In the genomic region with DNA sequence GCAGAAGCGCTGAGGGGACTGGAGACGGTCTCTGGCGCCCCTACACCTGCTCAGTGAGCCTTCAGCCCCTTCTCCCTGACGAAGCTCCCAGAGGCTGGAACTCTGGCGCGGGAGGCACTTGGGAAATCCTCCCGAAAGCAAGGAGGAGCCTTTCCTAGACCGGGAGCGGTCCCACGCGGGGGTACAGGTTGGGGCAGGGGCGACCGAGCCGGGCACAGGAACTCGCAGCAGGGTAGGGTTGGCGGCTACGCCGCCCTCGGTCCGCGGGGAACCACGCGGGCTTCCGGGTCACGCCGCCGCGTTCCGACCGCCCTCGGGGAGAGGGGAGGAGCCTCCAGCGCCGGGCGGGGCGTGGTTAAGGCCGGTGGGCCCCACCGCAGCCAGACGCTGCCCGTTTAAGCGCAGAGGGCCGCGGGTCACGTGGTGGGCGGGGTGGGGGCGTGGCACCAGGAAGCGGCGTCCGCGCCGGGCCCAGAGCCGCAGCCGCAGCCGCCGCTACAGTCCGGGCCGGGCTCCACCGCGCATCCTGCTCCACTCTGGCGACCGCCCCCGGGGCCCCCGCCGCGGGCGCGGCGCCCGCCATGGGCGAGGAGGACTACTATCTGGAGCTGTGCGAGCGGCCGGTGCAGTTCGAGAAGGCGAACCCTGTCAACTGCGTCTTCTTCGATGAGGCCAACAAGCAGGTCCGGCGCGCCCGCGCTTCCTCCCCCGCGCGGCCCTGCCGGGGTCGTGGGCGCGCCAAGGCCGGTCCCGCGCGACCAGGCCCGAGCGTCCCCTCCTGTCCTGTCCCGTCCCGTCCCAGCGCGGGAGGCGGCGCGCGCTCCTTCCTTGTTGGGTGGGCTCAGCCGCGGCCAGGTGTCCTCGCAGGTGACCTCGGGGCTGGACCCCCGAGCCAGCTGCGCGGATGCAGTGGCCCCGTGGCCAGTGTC, we compare ENCODE assay signal across 1 cellular context.
TF ChIP-seq lines count a peak whose summit lies in the region.

A gene (plus strand): TSS at position 474 of the 929 bp plus-strand sequence. CDS start 108 bp downstream, at position 582.

TF ChIP-seq in WTC11, 78 proteins besides CTCF, POLR2A, EP300 and RAD21 (continued from another document):
- peak; percentile 86; the same call in 1 of the 2 replicates for TF ChIP-seq ELF4 (CRISPR knock-in tag; IDR thresholded peaks at IDR 0.05; ENCODE audit: low read depth)
- TF ChIP-seq, protein P1, sequence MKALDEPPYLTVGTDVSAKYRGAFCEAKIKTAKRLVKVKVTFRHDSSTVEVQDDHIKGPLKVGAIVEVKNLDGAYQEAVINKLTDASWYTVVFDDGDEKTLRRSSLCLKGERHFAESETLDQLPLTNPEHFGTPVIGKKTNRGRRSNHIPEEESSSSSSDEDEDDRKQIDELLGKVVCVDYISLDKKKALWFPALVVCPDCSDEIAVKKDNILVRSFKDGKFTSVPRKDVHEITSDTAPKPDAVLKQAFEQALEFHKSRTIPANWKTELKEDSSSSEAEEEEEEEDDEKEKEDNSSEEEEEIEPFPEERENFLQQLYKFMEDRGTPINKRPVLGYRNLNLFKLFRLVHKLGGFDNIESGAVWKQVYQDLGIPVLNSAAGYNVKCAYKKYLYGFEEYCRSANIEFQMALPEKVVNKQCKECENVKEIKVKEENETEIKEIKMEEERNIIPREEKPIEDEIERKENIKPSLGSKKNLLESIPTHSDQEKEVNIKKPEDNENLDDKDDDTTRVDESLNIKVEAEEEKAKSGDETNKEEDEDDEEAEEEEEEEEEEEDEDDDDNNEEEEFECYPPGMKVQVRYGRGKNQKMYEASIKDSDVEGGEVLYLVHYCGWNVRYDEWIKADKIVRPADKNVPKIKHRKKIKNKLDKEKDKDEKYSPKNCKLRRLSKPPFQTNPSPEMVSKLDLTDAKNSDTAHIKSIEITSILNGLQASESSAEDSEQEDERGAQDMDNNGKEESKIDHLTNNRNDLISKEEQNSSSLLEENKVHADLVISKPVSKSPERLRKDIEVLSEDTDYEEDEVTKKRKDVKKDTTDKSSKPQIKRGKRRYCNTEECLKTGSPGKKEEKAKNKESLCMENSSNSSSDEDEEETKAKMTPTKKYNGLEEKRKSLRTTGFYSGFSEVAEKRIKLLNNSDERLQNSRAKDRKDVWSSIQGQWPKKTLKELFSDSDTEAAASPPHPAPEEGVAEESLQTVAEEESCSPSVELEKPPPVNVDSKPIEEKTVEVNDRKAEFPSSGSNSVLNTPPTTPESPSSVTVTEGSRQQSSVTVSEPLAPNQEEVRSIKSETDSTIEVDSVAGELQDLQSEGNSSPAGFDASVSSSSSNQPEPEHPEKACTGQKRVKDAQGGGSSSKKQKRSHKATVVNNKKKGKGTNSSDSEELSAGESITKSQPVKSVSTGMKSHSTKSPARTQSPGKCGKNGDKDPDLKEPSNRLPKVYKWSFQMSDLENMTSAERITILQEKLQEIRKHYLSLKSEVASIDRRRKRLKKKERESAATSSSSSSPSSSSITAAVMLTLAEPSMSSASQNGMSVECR (CRISPR knock-in tag; IDR thresholded peaks at IDR 0.05; ENCODE audit: borderline replicate concordance) = no peak
- TF ChIP-seq ESRRA (CRISPR knock-in tag; IDR thresholded peaks at IDR 0.05; ENCODE audit: borderline replicate concordance) = no peak
- TF ChIP-seq, protein P2, sequence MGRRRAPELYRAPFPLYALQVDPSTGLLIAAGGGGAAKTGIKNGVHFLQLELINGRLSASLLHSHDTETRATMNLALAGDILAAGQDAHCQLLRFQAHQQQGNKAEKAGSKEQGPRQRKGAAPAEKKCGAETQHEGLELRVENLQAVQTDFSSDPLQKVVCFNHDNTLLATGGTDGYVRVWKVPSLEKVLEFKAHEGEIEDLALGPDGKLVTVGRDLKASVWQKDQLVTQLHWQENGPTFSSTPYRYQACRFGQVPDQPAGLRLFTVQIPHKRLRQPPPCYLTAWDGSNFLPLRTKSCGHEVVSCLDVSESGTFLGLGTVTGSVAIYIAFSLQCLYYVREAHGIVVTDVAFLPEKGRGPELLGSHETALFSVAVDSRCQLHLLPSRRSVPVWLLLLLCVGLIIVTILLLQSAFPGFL (CRISPR knock-in tag; IDR thresholded peaks at IDR 0.05; ENCODE audit: borderline replicate concordance) = no peak
- no peak for TF ChIP-seq ZNF138 (CRISPR knock-in tag; conservative IDR thresholded peaks at IDR 0.05)
- TF ChIP-seq, protein P3, sequence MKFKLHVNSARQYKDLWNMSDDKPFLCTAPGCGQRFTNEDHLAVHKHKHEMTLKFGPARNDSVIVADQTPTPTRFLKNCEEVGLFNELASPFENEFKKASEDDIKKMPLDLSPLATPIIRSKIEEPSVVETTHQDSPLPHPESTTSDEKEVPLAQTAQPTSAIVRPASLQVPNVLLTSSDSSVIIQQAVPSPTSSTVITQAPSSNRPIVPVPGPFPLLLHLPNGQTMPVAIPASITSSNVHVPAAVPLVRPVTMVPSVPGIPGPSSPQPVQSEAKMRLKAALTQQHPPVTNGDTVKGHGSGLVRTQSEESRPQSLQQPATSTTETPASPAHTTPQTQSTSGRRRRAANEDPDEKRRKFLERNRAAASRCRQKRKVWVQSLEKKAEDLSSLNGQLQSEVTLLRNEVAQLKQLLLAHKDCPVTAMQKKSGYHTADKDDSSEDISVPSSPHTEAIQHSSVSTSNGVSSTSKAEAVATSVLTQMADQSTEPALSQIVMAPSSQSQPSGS (CRISPR knock-in tag; IDR thresholded peaks at IDR 0.05; ENCODE audit: borderline replicate concordance, low read depth) = no peak
- TF ChIP-seq JUN (CRISPR knock-in tag; IDR thresholded peaks at IDR 0.05) = no peak
- peak; percentile 85; the same call in 1 of the 2 replicates for TF ChIP-seq SMAD3 (CRISPR knock-in tag; IDR thresholded peaks at IDR 0.05; ENCODE audit: borderline replicate concordance)
- no peak for TF ChIP-seq ZNF671 (CRISPR knock-in tag; IDR thresholded peaks at IDR 0.05)
- no peak for TF ChIP-seq CBFB (CRISPR knock-in tag; IDR thresholded peaks at IDR 0.05; ENCODE audit: low read depth)
- TF ChIP-seq RORB (CRISPR knock-in tag; IDR thresholded peaks at IDR 0.05) = no peak
- no peak for TF ChIP-seq NR2C2 (CRISPR knock-in tag; IDR thresholded peaks at IDR 0.05)
- 0 out of 2 replicates have a peak, but pooled peaks have one; percentile 20 for TF ChIP-seq TEAD4 (CRISPR knock-in tag; IDR thresholded peaks at IDR 0.05)
- TF ChIP-seq, protein P4, sequence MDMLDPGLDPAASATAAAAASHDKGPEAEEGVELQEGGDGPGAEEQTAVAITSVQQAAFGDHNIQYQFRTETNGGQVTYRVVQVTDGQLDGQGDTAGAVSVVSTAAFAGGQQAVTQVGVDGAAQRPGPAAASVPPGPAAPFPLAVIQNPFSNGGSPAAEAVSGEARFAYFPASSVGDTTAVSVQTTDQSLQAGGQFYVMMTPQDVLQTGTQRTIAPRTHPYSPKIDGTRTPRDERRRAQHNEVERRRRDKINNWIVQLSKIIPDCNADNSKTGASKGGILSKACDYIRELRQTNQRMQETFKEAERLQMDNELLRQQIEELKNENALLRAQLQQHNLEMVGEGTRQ (CRISPR knock-in tag; IDR thresholded peaks at IDR 0.05) = peak; percentile 99
- no peak for TF ChIP-seq NFATC4 (CRISPR knock-in tag; IDR thresholded peaks at IDR 0.05)
- TF ChIP-seq, protein P5, sequence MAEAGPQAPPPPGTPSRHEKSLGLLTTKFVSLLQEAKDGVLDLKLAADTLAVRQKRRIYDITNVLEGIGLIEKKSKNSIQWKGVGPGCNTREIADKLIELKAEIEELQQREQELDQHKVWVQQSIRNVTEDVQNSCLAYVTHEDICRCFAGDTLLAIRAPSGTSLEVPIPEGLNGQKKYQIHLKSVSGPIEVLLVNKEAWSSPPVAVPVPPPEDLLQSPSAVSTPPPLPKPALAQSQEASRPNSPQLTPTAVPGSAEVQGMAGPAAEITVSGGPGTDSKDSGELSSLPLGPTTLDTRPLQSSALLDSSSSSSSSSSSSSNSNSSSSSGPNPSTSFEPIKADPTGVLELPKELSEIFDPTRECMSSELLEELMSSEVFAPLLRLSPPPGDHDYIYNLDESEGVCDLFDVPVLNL (CRISPR knock-in tag; IDR thresholded peaks at IDR 0.05; ENCODE audit: borderline replicate concordance, low read depth) = no peak
- no peak for TF ChIP-seq CREB1 (CRISPR knock-in tag; IDR thresholded peaks at IDR 0.05)
- no peak for TF ChIP-seq KAT7 (CRISPR knock-in tag; IDR thresholded peaks at IDR 0.05; ENCODE audit: borderline replicate concordance)
- peak; percentile 75; the same call in 1 of the 2 replicates for TF ChIP-seq CREM (CRISPR knock-in tag; IDR thresholded peaks at IDR 0.05)
- TF ChIP-seq, protein P6, sequence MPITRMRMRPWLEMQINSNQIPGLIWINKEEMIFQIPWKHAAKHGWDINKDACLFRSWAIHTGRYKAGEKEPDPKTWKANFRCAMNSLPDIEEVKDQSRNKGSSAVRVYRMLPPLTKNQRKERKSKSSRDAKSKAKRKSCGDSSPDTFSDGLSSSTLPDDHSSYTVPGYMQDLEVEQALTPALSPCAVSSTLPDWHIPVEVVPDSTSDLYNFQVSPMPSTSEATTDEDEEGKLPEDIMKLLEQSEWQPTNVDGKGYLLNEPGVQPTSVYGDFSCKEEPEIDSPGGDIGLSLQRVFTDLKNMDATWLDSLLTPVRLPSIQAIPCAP (CRISPR knock-in tag; IDR thresholded peaks at IDR 0.05) = no peak
- no peak for TF ChIP-seq ZNF219 (CRISPR knock-in tag; IDR thresholded peaks at IDR 0.05; ENCODE audit: borderline replicate concordance)
- peak; percentile 96 for TF ChIP-seq SP1 (CRISPR knock-in tag; conservative IDR thresholded peaks at IDR 0.05)
- TF ChIP-seq HMGA2 (CRISPR knock-in tag; IDR thresholded peaks at IDR 0.05) = no peak
- TF ChIP-seq ATF1 (CRISPR knock-in tag; IDR thresholded peaks at IDR 0.05) = 0 out of 2 replicates have a peak, but pooled peaks have one; percentile 59
- TF ChIP-seq, protein P7, sequence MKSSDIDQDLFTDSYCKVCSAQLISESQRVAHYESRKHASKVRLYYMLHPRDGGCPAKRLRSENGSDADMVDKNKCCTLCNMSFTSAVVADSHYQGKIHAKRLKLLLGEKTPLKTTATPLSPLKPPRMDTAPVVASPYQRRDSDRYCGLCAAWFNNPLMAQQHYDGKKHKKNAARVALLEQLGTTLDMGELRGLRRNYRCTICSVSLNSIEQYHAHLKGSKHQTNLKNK (CRISPR knock-in tag; IDR thresholded peaks at IDR 0.05) = no peak
- TF ChIP-seq TCF7 (CRISPR knock-in tag; IDR thresholded peaks at IDR 0.05; ENCODE audit: low read depth) = no peak
- TF ChIP-seq NFYB (CRISPR knock-in tag; conservative IDR thresholded peaks at IDR 0.05; ENCODE audit: low read depth) = peak; percentile 9; the same call in 1 of the 2 replicates
- TF ChIP-seq EMX1 (CRISPR knock-in tag; IDR thresholded peaks at IDR 0.05) = no peak
- TF ChIP-seq FOXJ3 (CRISPR knock-in tag; IDR thresholded peaks at IDR 0.05; ENCODE audit: borderline replicate concordance) = no peak
- peak; percentile 87 for TF ChIP-seq MYBL2 (CRISPR knock-in tag; IDR thresholded peaks at IDR 0.05)
- no peak for TF ChIP-seq PRRX2 (CRISPR knock-in tag; IDR thresholded peaks at IDR 0.05)
- TF ChIP-seq RELA (CRISPR knock-in tag; IDR thresholded peaks at IDR 0.05; ENCODE audit: borderline replicate concordance) = no peak
- TF ChIP-seq, protein P8, sequence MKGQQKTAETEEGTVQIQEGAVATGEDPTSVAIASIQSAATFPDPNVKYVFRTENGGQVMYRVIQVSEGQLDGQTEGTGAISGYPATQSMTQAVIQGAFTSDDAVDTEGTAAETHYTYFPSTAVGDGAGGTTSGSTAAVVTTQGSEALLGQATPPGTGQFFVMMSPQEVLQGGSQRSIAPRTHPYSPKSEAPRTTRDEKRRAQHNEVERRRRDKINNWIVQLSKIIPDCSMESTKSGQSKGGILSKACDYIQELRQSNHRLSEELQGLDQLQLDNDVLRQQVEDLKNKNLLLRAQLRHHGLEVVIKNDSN (CRISPR knock-in tag; IDR thresholded peaks at IDR 0.05) = peak; percentile 97
- TF ChIP-seq NR3C1 (CRISPR knock-in tag; conservative IDR thresholded peaks at IDR 0.05; ENCODE audit: low read depth) = no peak
- TF ChIP-seq NFE2L1 (CRISPR knock-in tag; IDR thresholded peaks at IDR 0.05) = no peak
- peak; percentile 56; the same call in 1 of the 2 replicates for TF ChIP-seq FOXK1 (CRISPR knock-in tag; IDR thresholded peaks at IDR 0.05)
- TF ChIP-seq ZNF317 (CRISPR knock-in tag; IDR thresholded peaks at IDR 0.05; ENCODE audit: borderline replicate concordance, low read depth) = 0 out of 2 replicates have a peak, but pooled peaks have one; percentile 31
- TF ChIP-seq, protein P9, sequence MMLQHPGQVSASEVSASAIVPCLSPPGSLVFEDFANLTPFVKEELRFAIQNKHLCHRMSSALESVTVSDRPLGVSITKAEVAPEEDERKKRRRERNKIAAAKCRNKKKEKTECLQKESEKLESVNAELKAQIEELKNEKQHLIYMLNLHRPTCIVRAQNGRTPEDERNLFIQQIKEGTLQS (CRISPR knock-in tag; conservative IDR thresholded peaks at IDR 0.05) = no peak
- TF ChIP-seq NR1H2 (CRISPR knock-in tag; IDR thresholded peaks at IDR 0.05) = no peak
- 0 out of 2 replicates have a peak, but pooled peaks have one; percentile 42 for TF ChIP-seq ETV6 (CRISPR knock-in tag; IDR thresholded peaks at IDR 0.05)
- peak; percentile 45; the same call in 1 of the 2 replicates for TF ChIP-seq GABPB1 (CRISPR knock-in tag; IDR thresholded peaks at IDR 0.05)
- TF ChIP-seq, protein P10, sequence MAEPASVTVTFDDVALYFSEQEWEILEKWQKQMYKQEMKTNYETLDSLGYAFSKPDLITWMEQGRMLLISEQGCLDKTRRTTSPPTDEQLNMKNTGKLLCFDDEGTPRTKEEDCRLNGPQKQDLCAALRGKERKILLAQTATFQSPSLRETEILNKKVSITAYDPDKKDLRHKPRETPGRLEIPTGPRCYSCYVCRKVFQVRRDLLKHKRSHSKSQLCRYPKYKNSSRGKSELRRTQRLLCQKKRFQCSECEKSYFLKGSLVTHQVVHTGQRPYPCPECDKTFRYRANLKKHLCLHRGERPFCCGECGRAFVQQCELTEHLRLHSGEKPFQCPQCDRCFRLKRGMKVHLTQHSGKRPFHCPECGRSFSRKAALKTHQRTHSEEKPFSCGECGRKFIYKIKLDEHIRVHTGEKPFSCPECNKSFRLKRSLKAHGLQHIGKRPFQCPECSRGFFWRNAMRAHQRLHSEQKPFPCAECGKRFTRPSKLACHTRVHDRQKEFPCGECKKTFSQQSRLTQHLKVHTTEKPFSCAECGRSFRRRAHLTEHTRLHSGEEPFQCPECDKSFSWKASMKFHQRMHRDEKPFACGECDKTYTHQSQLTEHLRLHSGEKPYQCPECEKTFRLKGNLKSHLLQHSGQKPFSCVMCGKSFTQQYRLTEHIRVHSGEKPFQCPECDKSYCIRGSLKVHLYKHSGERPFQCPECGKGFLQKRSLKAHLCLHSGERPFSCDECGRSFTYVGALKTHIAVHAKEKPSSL (CRISPR knock-in tag; conservative IDR thresholded peaks at IDR 0.05) = no peak
- TF ChIP-seq FOXP1 (CRISPR knock-in tag; IDR thresholded peaks at IDR 0.05; ENCODE audit: borderline replicate concordance) = 0 out of 2 replicates have a peak, but pooled peaks have one; percentile 33
- TF ChIP-seq ZNF263 (CRISPR knock-in tag; IDR thresholded peaks at IDR 0.05; ENCODE audit: low read depth) = 0 out of 2 replicates have a peak, but pooled peaks have one; percentile 40
- TF ChIP-seq OVOL2 (CRISPR knock-in tag; IDR thresholded peaks at IDR 0.05; ENCODE audit: borderline replicate concordance) = no peak
- TF ChIP-seq ZNF396 (CRISPR knock-in tag; IDR thresholded peaks at IDR 0.05; ENCODE audit: borderline replicate concordance) = no peak
